In the genomic region with DNA sequence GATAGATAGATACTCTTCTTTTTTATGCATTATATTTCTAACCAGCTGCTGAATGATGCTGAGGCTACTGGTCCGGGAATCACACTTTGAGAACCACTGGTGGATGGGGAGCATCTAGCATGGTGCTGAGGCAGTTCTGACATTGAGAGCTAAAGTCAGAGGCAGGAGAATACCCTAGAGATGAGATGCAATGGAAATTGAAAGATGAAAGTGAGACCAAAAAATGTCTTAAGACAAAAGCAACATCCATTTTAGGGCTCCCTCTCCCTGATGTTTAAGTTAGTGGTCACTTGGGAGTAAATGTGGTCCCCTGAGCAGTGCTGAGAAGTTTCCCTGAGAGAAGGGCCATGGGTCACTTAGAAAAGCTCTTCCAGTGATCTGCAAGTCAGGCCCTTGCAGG, we compare ENCODE assay signal across 15 cellular contexts. TPM values are rescaled to one million over a fixed set of nuclear protein-coding genes. Genes with fewer than 3 reads are reported as not detected.
"Had no signal": no experiment of that assay in that cellular context is flagged by ENCODE, and none has a peak within 500 bp of the region (broad histone marks: within the 10 kb centered on the region; RNA-seq: fewer than 3 reads in every experiment).

No MANE protein-coding gene starts in this region.

- H3K4me3 ChIP-seq: esophagus muscularis mucosa, heart left ventricle, left lung, mucosa of descending colon, right atrium auricular region, skin epidermis, thoracic aorta had no signal

- H3K27me3 ChIP-seq: esophagus muscularis mucosa, heart left ventricle, left lung, right atrium auricular region had no signal

- H3K27ac ChIP-seq: esophagus muscularis mucosa, heart left ventricle, left lung, right atrium auricular region, skin epidermis, thoracic aorta had no signal

- H3K36me3 ChIP-seq: left lung, right atrium auricular region, thoracic aorta had no signal

- H3K9me3 ChIP-seq: esophagus muscularis mucosa, heart left ventricle, left lung, mucosa of descending colon, right atrium auricular region, thoracic aorta had no signal

- ATAC-seq: activated CD8-positive, alpha-beta T cell treated with anti-CD3 and anti-CD28 coated beads for 36 hours; heart left ventricle; left lung; mucosa of descending colon; naive thymus-derived CD8-positive, alpha-beta T cell; stimulated activated naive CD8-positive, alpha-beta T cell treated with anti-CD3 and anti-CD28 coated beads, Interleukin-15, amount 100 ng/mL, for 72 hours had no signal

- DNase-seq: activated CD4-positive, alpha-beta T cell treated with anti-CD3 and anti-CD28 coated beads for 4 hours; activated CD8-positive, alpha-beta memory T cell treated with anti-CD3 and anti-CD28 coated beads, Interleukin-2, amount 50 U/mL, for 48 hours; activated CD8-positive, alpha-beta T cell treated with anti-CD3 and anti-CD28 coated beads for 36 hours; activated naive CD8-positive, alpha-beta T cell treated with anti-CD3 and anti-CD28 coated beads, Interleukin-2, amount 10 ng/mL, durations not matched to agents 7 days and 5 days; heart left ventricle; left lung; mucosa of descending colon; naive thymus-derived CD8-positive, alpha-beta T cell; stimulated activated CD4-positive, alpha-beta T cell treated with anti-CD3 and anti-CD28 coated beads, Interleukin-4, amount 100 ng/mL, for 4 hours; stimulated activated naive CD8-positive, alpha-beta T cell treated with anti-CD3 and anti-CD28 coated beads, Interleukin-15, amount 100 ng/mL, for 72 hours had no signal

RNA-seq across cellular contexts. Expression of a gene that starts 35.0 kb away (rescaled TPM):
- total RNA-seq: activated CD8-positive, alpha-beta T cell treated with anti-CD3 and anti-CD28 coated beads for 36 hours; activated naive CD8-positive, alpha-beta T cell treated with anti-CD3 and anti-CD28 coated beads, Interleukin-2, amount 10 ng/mL, durations not matched to agents 7 days and 5 days; bronchial epithelial cell; naive thymus-derived CD8-positive, alpha-beta T cell had no signal
